Comparison of ENCODE assay signal across 16 cellular contexts in the genomic region with DNA sequence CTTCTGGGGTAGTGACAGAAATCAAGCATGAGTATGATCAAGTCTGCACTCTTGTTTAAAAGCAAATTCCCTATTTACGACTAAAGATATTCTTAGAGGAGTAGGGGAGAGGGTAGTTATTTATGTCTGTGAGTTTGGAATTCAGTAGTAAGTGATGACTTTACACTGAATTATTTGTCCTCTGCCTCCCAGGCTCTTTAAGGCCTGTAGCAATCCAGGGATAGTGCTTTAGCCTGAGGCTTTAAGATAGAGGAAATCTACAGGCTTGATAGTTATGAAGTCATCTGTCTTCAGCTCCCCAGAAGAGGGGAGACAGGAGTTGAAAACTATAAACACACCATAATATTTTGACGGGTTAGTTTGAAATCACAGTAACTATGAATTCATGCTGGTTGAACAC.
DNase-seq lines count a peak whose midpoint lies in the region; TF ChIP-seq lines count a peak whose summit lies in the region.
"Had no signal": no experiment of that assay in that cellular context is flagged by ENCODE, and none has a peak within 500 bp of the region (broad histone marks: within the 10 kb centered on the region; RNA-seq: fewer than 3 reads in every experiment).

No MANE protein-coding gene starts in this region.

- no peaks in the 10 kb centered on the region for H3K36me3 ChIP-seq in fibroblast of lung (ENCODE audit: control insufficient read depth, insufficient read depth, low read length)
- H3K36me3 ChIP-seq: heart left ventricle, tibial nerve had no signal

- H3K27me3 ChIP-seq in fibroblast of lung (ENCODE audit: control insufficient read depth, insufficient read depth, low read length), result no peaks in the 10 kb centered on the region
- H3K27me3 ChIP-seq: heart left ventricle, tibial nerve had no signal

- CTCF ChIA-PET in RWPE1 (lab: Yijun Ruan, JAX), result no interaction called here

- no peak overlapping the region for H2AFZ ChIP-seq in fibroblast of lung (ENCODE audit: low read length)

- TF ChIP-seq CTCF in RWPE1 (conservative IDR thresholded peaks at IDR 0.05; ENCODE audit: low read depth) (no peak), fibroblast of lung (conservative IDR thresholded peaks at IDR 0.05 in 1 of 2, IDR thresholded peaks at IDR 0.05 in 1 of 2; ENCODE audit: low read depth in 1 of 2, low read length in 2 of 2) (no peak), retinal pigment epithelial cell (conservative IDR thresholded peaks at IDR 0.05; ENCODE audit: low read depth, low read length) (no peak)

- in situ Hi-C loops in KBM-7 (cut with MboI; ENCODE audit: low pct_unique_long_range_greater_than_20kb, low sequenced_read_pairs), result no loop called here

- H3K9me3 ChIP-seq in fibroblast of lung (ENCODE audit: control insufficient read depth, insufficient read depth, low read depth, low read length), result no peaks in the 10 kb centered on the region
- H3K9me3 ChIP-seq: tibial nerve had no signal

- no peak overlapping the region for H3K9ac ChIP-seq in fibroblast of lung (ENCODE audit: insufficient read depth, low read length)

- H3K27ac ChIP-seq in RWPE1 (no peak overlapping the region), fibroblast of lung (ENCODE audit: insufficient read depth, low read length) (peak overlapping the region; percentile 27)
- H3K27ac ChIP-seq: heart left ventricle, tibial nerve had no signal

- H3K4me2 ChIP-seq in fibroblast of lung (ENCODE audit: extremely low read depth, insufficient read depth, low read length), result no peak overlapping the region

- POLR2A ChIA-PET in RWPE1 (lab: Yijun Ruan, JAX; ENCODE audit: low non-redundant PET), result no interaction called here

- H3K79me2 ChIP-seq in fibroblast of lung (ENCODE audit: control insufficient read depth, insufficient read depth, low read length), result no peaks in the 10 kb centered on the region

- peak; percentile 32 for DNase-seq in GM03348 (ENCODE audit: low spot score)
- DNase-seq in RWPE1 (ENCODE audit: low spot score), result peak; percentile 20
- DNase-seq in fibroblast of lung (ENCODE audit: low read depth in 2 of 2), result peak; percentile 7 to 68
- DNase-seq in retinal pigment epithelial cell (ENCODE audit: low read depth), result peak; percentile 26
- no peak for DNase-seq in middle frontal gyrus (ENCODE audit: extremely low spot score, low spot score)
- no peak for DNase-seq in KBM-7
- DNase-seq in LoVo (ENCODE audit: low spot score), result no peak
- DNase-seq in DMS79 (lab: John Stamatoyannopoulos, UW), result no peak
- DNase-seq: activated CD8-positive, alpha-beta memory T cell treated with anti-CD3 and anti-CD28 coated beads, Interleukin-2, amount 50 U/mL, for 4 hours; DMS53; heart left ventricle; natural killer cell; NCI-H187 treated with DMSO at 0.1 percent for 48 hours; stimulated activated CD4-positive, alpha-beta T cell treated with anti-CD3 and anti-CD28 coated beads, Interleukin-15, amount 100 ng/mL, for 24 hours; stimulated activated naive B cell treated with anti-CD40 and anti-IgM and Interleukin-4, amounts not matched to agents 10 μg/mL and 1 μg/mL and 100 μg/mL, for 72 hours had no signal

- H4K20me1 ChIP-seq in fibroblast of lung (ENCODE audit: control insufficient read depth, extremely low read depth, insufficient read depth, low read length), result no peaks in the 10 kb centered on the region

- peaks cover 9% of the 10 kb centered on the region for H3K4me1 ChIP-seq in fibroblast of lung (ENCODE audit: control insufficient read depth, extremely low read depth, insufficient read depth, low read length)
- H3K4me1 ChIP-seq: heart left ventricle, tibial nerve had no signal

- H3K4me3 ChIP-seq in fibroblast of lung (replicated peaks in 1 of 4; ENCODE audit: control extremely low read depth in 1 of 4, insufficient read depth in 1 of 4, low read depth in 3 of 4, low read length in 4 of 4), result no peak overlapping the region
- H3K4me3 ChIP-seq in retinal pigment epithelial cell (ENCODE audit: low read length), result no peak overlapping the region
- H3K4me3 ChIP-seq: heart left ventricle, tibial nerve had no signal

Comparison
In these comparisons a context has a peak if more than half of its experiments do, and no peak if none do; other contexts are left out.
1. DNase-seq: peak in GM03348 (single experiment), RWPE1 (single experiment), fibroblast of lung (2 of 2) and retinal pigment epithelial cell (single experiment); none in middle frontal gyrus (single experiment), KBM-7 (single experiment), LoVo (single experiment) and DMS79 (single experiment).